11 cellular contexts compared by ENCODE assay signal in the genomic region with DNA sequence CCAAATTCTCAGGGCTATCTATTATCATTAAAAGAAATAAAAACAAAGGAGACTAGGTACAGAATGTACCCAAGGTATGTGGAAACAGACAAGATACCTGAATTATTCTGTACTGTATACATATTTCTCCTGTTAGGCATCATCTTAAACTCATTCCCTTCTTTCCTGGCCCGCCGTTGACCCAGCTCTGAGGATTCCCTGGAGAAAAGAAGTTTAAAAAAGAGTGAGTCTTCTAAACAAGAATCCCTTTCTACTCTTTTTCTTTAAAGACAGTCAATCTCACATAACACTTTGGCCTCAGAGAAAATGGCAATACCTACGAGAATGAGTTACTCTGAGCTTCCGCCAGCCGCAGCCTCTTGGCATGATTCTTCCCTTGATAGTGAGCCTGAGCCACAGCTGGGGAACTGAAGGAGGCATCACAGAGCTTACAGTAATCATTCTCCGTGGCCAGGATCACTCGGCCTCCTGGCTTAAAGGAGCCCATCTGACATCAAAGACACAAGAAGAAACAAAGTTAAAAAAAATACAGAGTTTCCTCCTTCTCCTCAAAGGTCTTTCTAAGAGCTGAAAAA. TPM values are rescaled to one million over a fixed set of nuclear protein-coding genes. Genes with fewer than 3 reads are reported as not detected.
A peak's percentile ranks its signal among the peaks of the same experiment; 100 is the strongest.
DNase-seq lines count a peak whose midpoint lies in the region; ATAC-seq and TF ChIP-seq lines count a peak whose summit lies in the region.
"Had no signal": no experiment of that assay in that cellular context is flagged by ENCODE, and none has a peak within 500 bp of the region (broad histone marks: within the 10 kb centered on the region; RNA-seq: fewer than 3 reads in every experiment).

No MANE protein-coding gene starts in this region.

- ATAC-seq in mucosa of descending colon (no peak), GM21619 (IDR thresholded peaks at IDR 0.05; ENCODE audit: unreplicated experiment) (no peak)

- H3K9me3 ChIP-seq in mesodermal cell (ENCODE audit: control insufficient read depth, low read length) (no peaks in the 10 kb centered on the region), mucosa of descending colon (no peaks in the 10 kb centered on the region)
- H3K9me3 ChIP-seq: HAP-1 had no signal

- H3K36me3 ChIP-seq in mesodermal cell (ENCODE audit: control insufficient read depth, insufficient read depth, low read length), result peaks cover 19% of the 10 kb centered on the region
- no peaks in the 10 kb centered on the region for H3K36me3 ChIP-seq in mucosa of descending colon (ENCODE audit: low read depth)
- H3K36me3 ChIP-seq: HAP-1 had no signal

- DNase-seq in CMK (ENCODE audit: low read depth), result peak; percentile 11
- DNase-seq in LNCaP clone FGC (ENCODE audit: low read depth), result peak; percentile 35
- DNase-seq in amniotic stem cell (lab: John Stamatoyannopoulos, UW), result peak; percentile 5
- DNase-seq in mucosa of descending colon, result no peak
- no peak for DNase-seq in Kasumi-1 (lab: John Stamatoyannopoulos, UW)
- DNase-seq in GM10248 (ENCODE audit: extremely low spot score), result no peak
- DNase-seq: activated CD8-positive, alpha-beta memory T cell treated with anti-CD3 and anti-CD28 coated beads for 24 hours; NCI-H1436 had no signal

- peak; percentile 11; the same call in 1 of the 2 replicates for TF ChIP-seq CTCF in LNCaP clone FGC (IDR thresholded peaks at IDR 0.05; ENCODE audit: control insufficient read depth, extremely low read depth, insufficient read depth)
- no peak for TF ChIP-seq CTCF in mucosa of descending colon (IDR thresholded peaks at IDR 0.05)
- no peak for TF ChIP-seq CTCF in GM10248 (IDR thresholded peaks at IDR 0.05; ENCODE audit: control extremely low read depth, extremely low read depth, low read depth, missing control alignments)

- intact Hi-C loops in mucosa of descending colon (cut with DNase I, micrococcal nuclease), result no loop called here

- POLR2A ChIA-PET in GM10248 (lab: Yijun Ruan, JAX), result no interaction called here

- H3K4me3 ChIP-seq in LNCaP clone FGC (ENCODE audit: low read depth, low read length) (no peak overlapping the region), mesodermal cell (ENCODE audit: extremely low read depth, insufficient read depth, low read length, poor library complexity, severe bottlenecking) (no peak overlapping the region), mucosa of descending colon (no peak overlapping the region)
- H3K4me3 ChIP-seq: HAP-1 had no signal

- CTCF ChIA-PET in GM10248 (lab: Yijun Ruan, JAX), result interaction anchor here (0.7 to 4.7 kb wide), 4 partner anchors 10 to 294 kb away, joined by 4 to 17 read pairs (median 4); no protein-coding TSS in a partner anchor

- H3K4me1 ChIP-seq in mesodermal cell (ENCODE audit: control insufficient read depth, insufficient read depth, low read length, poor library complexity, severe bottlenecking), result peaks cover 27% of the 10 kb centered on the region
- H3K4me1 ChIP-seq in mucosa of descending colon (ENCODE audit: low read depth), result no peaks in the 10 kb centered on the region
- H3K4me1 ChIP-seq: HAP-1 had no signal

- peak overlapping the region; percentile 24 for H3K27ac ChIP-seq in mesodermal cell (ENCODE audit: low read depth, low read length, severe bottlenecking)

- 68 to 75% methylated on average over 3 of the region's 7 CpGs for WGBS in mesodermal cell (ENCODE audit: insufficient coverage in 2 of 2), 2 experiments

RNA-seq across cellular contexts. Expression of gene ZMAT3, which starts 44.2 kb away (rescaled TPM):
- polyA plus RNA-seq in mesodermal cell (2013, experiment 1 of 2), result 26.1 TPM
- 22.4 TPM for polyA plus RNA-seq in mesodermal cell (2013, experiment 2 of 2)
- total RNA-seq in mucosa of descending colon, result 10 to 100 TPM in 1 of 3 donors, 1 to 10 TPM in 2; 9.3 to 22.2 (median 9.5) TPM

Comparison
In these comparisons a context has a peak if more than half of its experiments do, and no peak if none do; other contexts are left out.
1. DNase-seq: peak in CMK (single experiment), LNCaP clone FGC (single experiment) and amniotic stem cell (single experiment); none in mucosa of descending colon (0 of 3), Kasumi-1 (0 of 2) and GM10248 (single experiment).